In the genomic region with DNA sequence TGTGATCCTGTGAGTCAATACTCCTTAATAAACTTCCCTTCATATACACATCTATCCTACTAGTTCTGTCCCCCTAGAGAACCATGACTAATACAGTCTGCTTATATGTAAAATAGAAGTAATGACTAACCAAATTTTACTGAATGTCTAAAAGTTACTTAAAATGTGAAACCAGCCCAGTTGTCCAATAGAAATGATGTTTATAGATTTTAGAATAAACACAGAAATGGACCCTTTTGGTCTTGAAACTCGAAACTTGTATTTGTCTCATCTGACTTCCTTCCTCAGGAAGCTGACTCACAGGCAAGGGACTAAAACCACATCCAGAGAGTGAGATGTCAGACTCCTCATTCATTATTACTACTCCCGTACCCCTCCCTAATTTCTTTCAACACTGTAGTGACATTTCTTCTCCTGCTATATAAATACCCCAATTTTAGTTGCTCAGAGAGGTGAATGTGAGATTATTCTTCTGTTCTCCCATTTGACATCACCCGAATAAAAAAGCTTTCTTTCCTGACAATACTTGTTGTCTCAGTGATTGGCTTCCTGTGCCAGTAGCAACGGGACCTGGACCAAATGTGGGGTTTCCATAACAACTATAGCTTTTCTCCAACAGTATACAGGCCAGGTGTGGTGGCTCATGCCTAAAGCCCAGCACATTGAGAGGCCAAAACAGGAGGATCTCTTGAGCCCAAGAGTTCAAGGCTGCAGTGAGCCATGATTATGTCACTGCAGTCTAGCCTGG, we compare ENCODE assay signal across 9 cellular contexts.
DNase-seq lines count a peak whose midpoint lies in the region; ATAC-seq and TF ChIP-seq lines count a peak whose summit lies in the region.
"Had no signal": no experiment of that assay in that cellular context is flagged by ENCODE, and none has a peak within 500 bp of the region (broad histone marks: within the 10 kb centered on the region; RNA-seq: fewer than 3 reads in every experiment).

No MANE protein-coding gene starts in this region.

- H3K27me3 Mint-ChIP-seq in mesothelial cell of epicardium (ENCODE audit: low read depth): no peaks in the 10 kb centered on the region

- DNase-seq in SIG-M5 (lab: John Stamatoyannopoulos, UW) (peak; percentile 25), myocyte (ENCODE audit: low read depth) (peak; percentile 28), HuH-7 (ENCODE audit: low spot score) (no peak), 8988T (no peak), mesothelial cell of epicardium (ENCODE audit: low spot score in 2 of 2, unreplicated experiment in 2 of 2) (no peak), AG08395 (ENCODE audit: low spot score) (no peak)
- DNase-seq: stimulated activated CD4-positive, alpha-beta T cell treated with anti-CD3 and anti-CD28 coated beads, Interleukin-4, amount 100 ng/mL, for 24 hours had no signal

- TF ChIP-seq CTCF in mesothelial cell of epicardium (IDR thresholded peaks at IDR 0.05; ENCODE audit: unreplicated experiment): no peak

- peak; percentile 85 for ATAC-seq in GM19043 (IDR thresholded peaks at IDR 0.05; ENCODE audit: low read depth, unreplicated experiment)
- peak; percentile 60 for ATAC-seq in HG03095 (IDR thresholded peaks at IDR 0.05; ENCODE audit: unreplicated experiment)

- no peak overlapping the region for H3K4me3 Mint-ChIP-seq in mesothelial cell of epicardium

- peaks cover 53% of the 10 kb centered on the region for H3K9me3 Mint-ChIP-seq in mesothelial cell of epicardium

- peaks cover 27% of the 10 kb centered on the region for H3K36me3 Mint-ChIP-seq in mesothelial cell of epicardium

- H3K27ac Mint-ChIP-seq in mesothelial cell of epicardium: no peak overlapping the region

- no peaks in the 10 kb centered on the region for H3K4me1 Mint-ChIP-seq in mesothelial cell of epicardium

Comparison
In these comparisons a context has a peak if more than half of its experiments do, and no peak if none do; other contexts are left out.
1. DNase-seq: peak in SIG-M5 (single experiment) and myocyte (single experiment); none in HuH-7 (single experiment), 8988T (single experiment), mesothelial cell of epicardium (0 of 2) and AG08395 (single experiment).